ENCODE assay signal across 9 cellular contexts in the genomic region with DNA sequence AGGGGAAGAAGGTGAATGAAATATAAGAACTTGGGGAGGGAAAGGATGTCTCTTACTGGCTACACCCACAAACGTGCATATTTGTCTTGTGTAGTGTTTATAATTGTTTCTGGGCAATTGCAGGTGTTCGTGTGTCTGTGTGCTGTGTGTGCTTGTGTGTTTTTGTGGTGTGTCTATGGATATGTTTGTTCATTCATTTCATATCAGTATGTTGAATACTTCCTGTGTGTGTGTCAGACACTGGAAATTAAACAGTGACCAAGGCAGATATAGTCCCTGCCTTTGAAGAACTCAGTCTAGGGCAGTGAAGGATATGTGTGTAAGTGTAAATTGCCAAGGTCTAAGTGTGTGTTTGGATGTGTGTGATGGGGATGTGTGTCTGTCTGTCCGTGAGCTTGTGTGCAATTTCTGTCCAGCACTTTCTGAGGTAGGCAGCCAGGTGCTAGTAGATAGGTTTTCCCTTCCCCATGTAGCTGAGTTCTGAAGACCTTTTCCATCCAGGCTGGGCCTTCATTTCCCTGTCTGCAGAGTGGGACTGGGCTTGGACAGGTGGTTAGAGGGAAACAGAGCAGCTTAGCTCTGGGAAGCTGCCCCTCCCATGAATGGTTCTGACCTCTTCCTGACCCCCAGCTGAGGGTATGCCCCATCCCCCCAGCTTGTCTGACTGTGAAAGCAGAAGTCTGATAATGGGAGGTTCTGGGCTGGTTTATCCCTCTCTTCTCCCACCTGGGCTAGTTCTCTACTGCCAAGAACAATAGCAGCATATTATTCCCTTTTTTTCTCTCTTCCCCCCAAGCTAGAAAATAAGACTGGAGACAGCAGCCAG. TPM values are rescaled to one million over a fixed set of nuclear protein-coding genes. Genes with fewer than 3 reads are reported as not detected.
DNase-seq lines count a peak whose midpoint lies in the region; ATAC-seq and TF ChIP-seq lines count a peak whose summit lies in the region.
"Had no signal": no experiment of that assay in that cellular context is flagged by ENCODE, and none has a peak within 500 bp of the region (broad histone marks: within the 10 kb centered on the region; RNA-seq: fewer than 3 reads in every experiment).

No MANE protein-coding gene starts in this region.

- H3K4me3 Mint-ChIP-seq in T-cell = no peak overlapping the region

- peaks cover 25 to 44% (median 35%) of the 10 kb centered on the region in 11 experiments for H3K36me3 ChIP-seq in BLaER1 treated with 17β-estradiol and CSF1 and Interleukin-3, amounts not matched to agents 10 nM and 100 nM
- no peaks in the 10 kb centered on the region for H3K36me3 ChIP-seq in ovary

- H3K4me3 ChIP-seq in BLaER1 treated with 17β-estradiol and CSF1 and Interleukin-3, amounts not matched to agents 10 nM and 100 nM = peak overlapping the region in 2 of 10 experiments; percentile 11 to 21; a peak in 1 of 20 replicates
- H3K4me3 ChIP-seq in lower leg skin (ENCODE audit: low read depth, poor library complexity, severe bottlenecking) (no peak overlapping the region), ovary (no peak overlapping the region)

- peaks cover 11% of the 10 kb centered on the region for H3K36me3 Mint-ChIP-seq in T-cell

- POLR2A ChIA-PET in T-cell (lab: Charles Lee) = no interaction called here

- DNase-seq in GM13977 (ENCODE audit: low spot score) (peak; percentile 41), T-cell (no peak), iPS-NIHi11 (ENCODE audit: low spot score) (peak; percentile 70), ecto neural progenitor cell (ENCODE audit: low spot score) (no peak), NCI-H748 treated with DMSO at 0.1 percent for 48 hours (lab: John Stamatoyannopoulos, UW) (no peak), lower leg skin (ENCODE audit: low spot score in 2 of 2) (no peak), ovary (no peak)
- DNase-seq: PC-3 had no signal

- WGBS in lower leg skin, 2 donors = 43 to 44% methylated on average over 3 of the region's 3 CpGs
- 26 to 51% (median 32%) methylated on average over 3 of the region's 3 CpGs for WGBS in ovary, 3 donors

- intact Hi-C loops in lower leg skin (cut with DNase I; ENCODE audit: low total_unique reads) (no loop called here), ovary (cut with DNase I) (no loop called here)

- H3K4me2 ChIP-seq in BLaER1 treated with 17β-estradiol and CSF1 and Interleukin-3, amounts not matched to agents 10 nM and 100 nM = peak overlapping the region; percentile 56 to 97 (median 74)

- CTCF ChIA-PET in T-cell (lab: Charles Lee) = no interaction called here

- H3K27me3 Mint-ChIP-seq in T-cell = no peaks in the 10 kb centered on the region

- in situ Hi-C loops in GM13977 (cut with MboI; ENCODE audit: low pct_unique_long_range_greater_than_20kb, low sequenced_read_pairs, unreplicated experiment) = no loop called here

- H4K20me1 ChIP-seq in BLaER1 treated with 17β-estradiol and CSF1 and Interleukin-3, amounts not matched to agents 10 nM and 100 nM = peaks cover 27 to 54% (median 43%) of the 10 kb centered on the region in 11 experiments; a peak in 20 of 22 replicates

- H3K4me1 Mint-ChIP-seq in T-cell = peaks cover 47 to 57% (median 52%) of the 10 kb centered on the region in 3 donors

- ATAC-seq in T-cell (replicated peaks in 1 of 4) = no peak
- ATAC-seq: PC-3 had no signal

- no peaks in the 10 kb centered on the region for H3K9me3 Mint-ChIP-seq in T-cell

- TF ChIP-seq CTCF in GM13977 (IDR thresholded peaks at IDR 0.05; ENCODE audit: extremely low read depth, insufficient read depth, missing control alignments) (no peak), lower leg skin (IDR thresholded peaks at IDR 0.05) (no peak), ovary (IDR thresholded peaks at IDR 0.05) (no peak)

- H3K9me3 ChIP-seq in BLaER1 treated with 17β-estradiol and CSF1 and Interleukin-3, amounts not matched to agents 10 nM and 100 nM (replicated peaks in 1 of 11) = no peaks in the 10 kb centered on the region
- no peaks in the 10 kb centered on the region for H3K9me3 ChIP-seq in ovary

- H3K9ac ChIP-seq in BLaER1 treated with 17β-estradiol and CSF1 and Interleukin-3, amounts not matched to agents 10 nM and 100 nM = peak overlapping the region in 8 of 11 experiments; percentile 9 to 33 (median 22); a peak in 6 of 22 replicates

- TF ChIP-seq POLR2A in lower leg skin (IDR thresholded peaks at IDR 0.05) = no peak
- TF ChIP-seq POLR2A in ovary (IDR thresholded peaks at IDR 0.05) = no peak

- H3K4me1 ChIP-seq in BLaER1 treated with 17β-estradiol and CSF1 and Interleukin-3, amounts not matched to agents 10 nM and 100 nM = peaks cover 38 to 64% (median 54%) of the 10 kb centered on the region in 10 experiments
- peaks cover 4% of the 10 kb centered on the region for H3K4me1 ChIP-seq in ovary (ENCODE audit: insufficient read depth)

- H3K27ac Mint-ChIP-seq in T-cell = peak overlapping the region; percentile 12 to 30

- H3K27ac ChIP-seq in BLaER1 treated with 17β-estradiol and CSF1 and Interleukin-3, amounts not matched to agents 10 nM and 100 nM = peak overlapping the region in 9 of 11 experiments; percentile 11 to 59 (median 34); a peak in 13 of 22 replicates
- H3K27ac ChIP-seq in ovary = no peak overlapping the region

- no peak for TF ChIP-seq EP300 in ovary (IDR thresholded peaks at IDR 0.05)

- H3K27me3 ChIP-seq in BLaER1 treated with 17β-estradiol and CSF1 and Interleukin-3, amounts not matched to agents 10 nM and 100 nM = no peaks in the 10 kb centered on the region
- no peaks in the 10 kb centered on the region for H3K27me3 ChIP-seq in ovary

RNA-seq across cellular contexts. Expression of a gene that starts 3.8 kb away (rescaled TPM):
- total RNA-seq in T-cell (10 to 100 TPM; 21.8 to 28.7 (median 26.0) TPM), lower leg skin (10 to 100 TPM; 18.2 to 29.5 (median 22.5) TPM), ovary (10 to 100 TPM; 10.1 to 34.0 (median 29.8) TPM)
- polyA plus RNA-seq in ovary = 10 to 100 TPM in 1 of 2 donors, 1 to 10 TPM in 1; 5.1 to 16.3 TPM

RNA-seq across cellular contexts. Expression of a gene that starts 44.1 kb away (rescaled TPM):
- 10 to 100 TPM; 33.4 to 44.0 (median 37.5) TPM for total RNA-seq in T-cell
- 10 to 100 TPM; 11.5 to 25.8 (median 20.9) TPM for total RNA-seq in lower leg skin
- total RNA-seq in ovary = 10 to 100 TPM; 15.4 to 44.1 (median 31.5) TPM
- polyA plus RNA-seq in ovary = 10 to 100 TPM in 1 of 2 donors, 1 to 10 TPM in 1; 3.8 to 11.2 TPM

Comparison
In these comparisons a context has a peak if more than half of its experiments do, and no peak if none do; other contexts are left out.
1. H3K27ac ChIP-seq: peak in BLaER1 treated with 17β-estradiol and CSF1 and Interleukin-3, amounts not matched to agents 10 nM and 100 nM (9 of 11); none in ovary (0 of 2).
2. DNase-seq: peak in GM13977 (single experiment) and iPS-NIHi11 (single experiment); none in T-cell (0 of 34), ecto neural progenitor cell (single experiment), NCI-H748 treated with DMSO at 0.1 percent for 48 hours (single experiment), lower leg skin (0 of 2) and ovary (0 of 5).